9 cellular contexts compared by ENCODE assay signal in genomic region chr17:29587591-29587990, GRCh38. TPM values are rescaled to one million over a fixed set of nuclear protein-coding genes. Genes with fewer than 3 reads are reported as not detected.
DNase-seq lines count a peak whose midpoint lies in the region; ATAC-seq, FAIRE-seq and TF ChIP-seq lines count a peak whose summit lies in the region.
"Had no signal": no experiment of that assay in that cellular context is flagged by ENCODE, and none has a peak within 500 bp of the region (broad histone marks: within the 10 kb centered on the region; RNA-seq: fewer than 3 reads in every experiment).

No MANE protein-coding gene starts in this region.

- H3K27me3 ChIP-seq in dorsolateral prefrontal cortex (no peaks in the 10 kb centered on the region), neural progenitor cell (no peaks in the 10 kb centered on the region)

- peak overlapping the region; percentile 91 to 93 for H3K4me3 Mint-ChIP-seq in CD14-positive monocyte
- H3K4me3 Mint-ChIP-seq in neural progenitor cell: peak overlapping the region; percentile 94

- peaks cover 53% of the 10 kb centered on the region for H3K4me1 ChIP-seq in neural progenitor cell

- no peak overlapping the region for H2AFZ ChIP-seq in neural progenitor cell (replicated peaks)

- H3K4me3 ChIP-seq in NB4 (ENCODE audit: low read depth, low read length): peak overlapping the region; percentile 75
- H3K4me3 ChIP-seq in dorsolateral prefrontal cortex: peak overlapping the region; percentile 52 to 95 (median 85)
- H3K4me3 ChIP-seq in neural progenitor cell: peak overlapping the region; percentile 84

- H3K27ac ChIP-seq in dorsolateral prefrontal cortex (peak overlapping the region in 56 of 59 donors; percentile 28 to 99 (median 93)), neural progenitor cell (no peak overlapping the region)

- H3K27ac Mint-ChIP-seq in CD14-positive monocyte (peak overlapping the region in 1 of 7 donors; percentile 48), neural progenitor cell (no peak overlapping the region)

- intact Hi-C loops in CD14-positive monocyte (cut with micrococcal nuclease) (loop anchor here in 1 of 2 donors (10.0 kb wide), 1 partner anchor 337 kb away; no protein-coding TSS in a partner anchor), dorsolateral prefrontal cortex (cut with DNase I) (loop anchor here in 1 of 2 donors (10.0 kb wide), 1 partner anchor 507 kb away; no protein-coding TSS in a partner anchor)

- H3K9me3 Mint-ChIP-seq in CD14-positive monocyte (peaks cover 0 to under 1% (median 0%) of the 10 kb centered on the region in 7 donors), neural progenitor cell (no peaks in the 10 kb centered on the region)
- H3K9me3 Mint-ChIP-seq: nephron progenitor cell had no signal

- H3K27me3 Mint-ChIP-seq in CD14-positive monocyte (ENCODE audit: low read depth in 3 of 3) (peaks cover 6 to 21% (median 14%) of the 10 kb centered on the region in 3 donors), neural progenitor cell (ENCODE audit: insufficient read depth, low read depth) (peaks cover 13% of the 10 kb centered on the region)

- peaks cover 61% of the 10 kb centered on the region for H3K79me2 ChIP-seq in neural progenitor cell (ENCODE audit: low read depth)

- H3K36me3 ChIP-seq in neural progenitor cell: no peaks in the 10 kb centered on the region

- no peak for FAIRE-seq in GM12891 (lab: Jason Lieb, UNC)

- peak overlapping the region; percentile 90 for H3K4me2 ChIP-seq in neural progenitor cell

- H4K20me1 ChIP-seq in neural progenitor cell (ENCODE audit: low read depth): peaks cover 59% of the 10 kb centered on the region

- H3K9ac ChIP-seq in neural progenitor cell: no peak overlapping the region

- no peak for TF ChIP-seq CTCF in CD14-positive monocyte (IDR thresholded peaks at IDR 0.05)
- TF ChIP-seq CTCF in NB4 (IDR thresholded peaks at IDR 0.05; ENCODE audit: low read depth, low read length): no peak
- no peak for TF ChIP-seq CTCF in dorsolateral prefrontal cortex (IDR thresholded peaks at IDR 0.05 in 54 of 56, conservative IDR thresholded peaks at IDR 0.05 in 2 of 56; ENCODE audit: low read depth in 1 of 56, partially characterized antibody in 56 of 56)
- no peak for TF ChIP-seq CTCF in neural progenitor cell (IDR thresholded peaks at IDR 0.05)

- peaks cover 22% of the 10 kb centered on the region for H3F3A ChIP-seq in neural progenitor cell (ENCODE audit: low read depth)

- no peak for ATAC-seq in HG03280 (IDR thresholded peaks at IDR 0.05; ENCODE audit: unreplicated experiment)

- H3K36me3 Mint-ChIP-seq in CD14-positive monocyte: peaks cover 6 to 13% of the 10 kb centered on the region in 2 donors
- peaks cover 2% of the 10 kb centered on the region for H3K36me3 Mint-ChIP-seq in neural progenitor cell

- no peak for DNase-seq in CD14-positive monocyte (ENCODE audit: low spot score)
- no peak for DNase-seq in NB4 (ENCODE audit: low read depth)
- DNase-seq in dorsolateral prefrontal cortex: no peak
- DNase-seq in neural progenitor cell (ENCODE audit: low spot score): peak; percentile 79
- no peak for DNase-seq in hippocampal formation (lab: John Stamatoyannopoulos, UW)
- no peak for DNase-seq in NCI-H1417 (lab: John Stamatoyannopoulos, UW)
- no peak for DNase-seq in GM12891 (ENCODE audit: insufficient read length, low spot score)

- no peak for TF ChIP-seq POLR2A in NB4 (IDR thresholded peaks at IDR 0.05; ENCODE audit: extremely low read depth, insufficient read length)
- no peak for TF ChIP-seq POLR2A in GM12891 (IDR thresholded peaks at IDR 0.05; ENCODE audit: low read depth, low read length)

- H3K4me1 Mint-ChIP-seq in CD14-positive monocyte (peaks cover 77% of the 10 kb centered on the region), neural progenitor cell (peaks cover 44% of the 10 kb centered on the region)

- no peaks in the 10 kb centered on the region for H3K9me3 ChIP-seq in neural progenitor cell (ENCODE audit: low read depth)

TF ChIP-seq in GM12891, 5 proteins besides CTCF, POLR2A, EP300 and RAD21:
- TF ChIP-seq SPI1 (IDR thresholded peaks at IDR 0.05; ENCODE audit: low read depth, low read length) (no peak), TAF1 (IDR thresholded peaks at IDR 0.05; ENCODE audit: low read depth, low read length) (no peak), POU2F2 (IDR thresholded peaks at IDR 0.05; ENCODE audit: low read depth, low read length) (no peak), PAX5 (IDR thresholded peaks at IDR 0.05; ENCODE audit: insufficient read depth, low read length, severe bottlenecking) (no peak), POLR2AphosphoS5 (IDR thresholded peaks at IDR 0.05; ENCODE audit: low read depth, low read length) (no peak)

RNA-seq across cellular contexts. Expression of gene GIT1, which starts 1.9 kb away (rescaled TPM):
- polyA plus RNA-seq in CD14-positive monocyte: 1 to 10 TPM; 3.1 to 4.4 TPM
- 100 to 1,000 TPM; 110 to 287 (median 170) TPM for total RNA-seq in dorsolateral prefrontal cortex
- total RNA-seq in neural progenitor cell (ENCODE audit: low replicate concordance): 17.6 and 51.0 TPM in 2 replicates
- polyA plus RNA-seq in GM12891 (2012; ENCODE audit: low read depth, missing spikeins): 13.2 TPM

RNA-seq across cellular contexts. Expression of gene ANKRD13B, which starts 5.3 kb away (rescaled TPM):
- not detected for polyA plus RNA-seq in CD14-positive monocyte
- 10 to 100 TPM; 34.3 to 82.0 (median 53.1) TPM for total RNA-seq in dorsolateral prefrontal cortex
- total RNA-seq in neural progenitor cell (ENCODE audit: low replicate concordance): 2.8 and 24.0 TPM in 2 replicates
- polyA plus RNA-seq in GM12891 (2012; ENCODE audit: low read depth, missing spikeins): 1.4 TPM

RNA-seq across cellular contexts. Expression of gene TP53I13, which starts 19.1 kb away (rescaled TPM):
- polyA plus RNA-seq in CD14-positive monocyte: 10 to 100 TPM in 1 of 2 donors, 1 to 10 TPM in 1; 9.4 to 14.4 TPM
- 10 to 100 TPM; 10.1 to 40.2 (median 20.1) TPM for total RNA-seq in dorsolateral prefrontal cortex
- 9.2 and 47.0 TPM in 2 replicates for total RNA-seq in neural progenitor cell (ENCODE audit: low replicate concordance)
- polyA plus RNA-seq in GM12891 (2012; ENCODE audit: low read depth, missing spikeins): 12.4 TPM

RNA-seq across cellular contexts. Expression of gene ABHD15, which starts 20.8 kb away (rescaled TPM):
- polyA plus RNA-seq in CD14-positive monocyte: 1 to 10 TPM; 3.1 to 3.6 TPM
- total RNA-seq in dorsolateral prefrontal cortex: 1 to 10 TPM; 1.9 to 8.0 (median 4.2) TPM
- total RNA-seq in neural progenitor cell (ENCODE audit: low replicate concordance): 2.5 and 5.0 TPM in 2 replicates
- 1.9 TPM for polyA plus RNA-seq in GM12891 (2012; ENCODE audit: low read depth, missing spikeins)

RNA-seq across cellular contexts. Expression of gene CORO6, which starts 35.1 kb away (rescaled TPM):
- not detected for polyA plus RNA-seq in CD14-positive monocyte
- total RNA-seq in dorsolateral prefrontal cortex (100 to 1,000 TPM in 23 of 120 experiments, 10 to 100 TPM in 97; 31.5 to 153 (median 80.8) TPM), neural progenitor cell (ENCODE audit: low replicate concordance) (3.9 and 6.2 TPM in 2 replicates)
- polyA plus RNA-seq in GM12891 (2012; ENCODE audit: low read depth, missing spikeins): 1.5 TPM
